Comparison of ENCODE assay signal across 11 cellular contexts in genomic region chr1:65266501-65266900, GRCh38. TPM values are rescaled to one million over a fixed set of nuclear protein-coding genes. Genes with fewer than 3 reads are reported as not detected.
DNase-seq lines count a peak whose midpoint lies in the region; ATAC-seq, FAIRE-seq and TF ChIP-seq lines count a peak whose summit lies in the region.
"Had no signal": no experiment of that assay in that cellular context is flagged by ENCODE, and none has a peak within 500 bp of the region (broad histone marks: within the 10 kb centered on the region; RNA-seq: fewer than 3 reads in every experiment).

No MANE protein-coding gene starts in this region.

- H3K4me3 Mint-ChIP-seq in activated CD4-positive, alpha-beta T cell treated with anti-CD3 and anti-CD28 coated beads, Interleukin-2, amount 10 ng/mL, durations not matched to agents 24 days and 14 days: peak overlapping the region; percentile 75
- H3K4me3 Mint-ChIP-seq in progenitor cell of endocrine pancreas (ENCODE audit: low read depth): peak overlapping the region; percentile 77

- H3K36me3 ChIP-seq in HUES64 (ENCODE audit: insufficient read depth, low read length): no peaks in the 10 kb centered on the region
- H3K36me3 ChIP-seq in H1 (ENCODE audit: control insufficient read depth in 2 of 4, insufficient read depth in 4 of 4, low read length in 3 of 4): no peaks in the 10 kb centered on the region

- H3K9me3 ChIP-seq in HUES64 (ENCODE audit: insufficient read depth, low read depth, low read length) (no peaks in the 10 kb centered on the region), H1 (ENCODE audit: insufficient read depth in 2 of 2, low read depth in 1 of 2, low read length in 1 of 2) (no peaks in the 10 kb centered on the region)

- H3K56ac ChIP-seq in H1 (replicated peaks; ENCODE audit: insufficient read length, low read depth, low read length): no peak overlapping the region

- FAIRE-seq in H1 (lab: Jason Lieb, UNC): no peak

- peak overlapping the region; percentile 59 to 73; a peak in 3 of 4 replicates for H3K4me2 ChIP-seq in H1 (ENCODE audit: insufficient read depth in 1 of 2, low read depth in 2 of 2, low read length in 2 of 2)

- no peak overlapping the region for H3K9ac ChIP-seq in HUES64 (ENCODE audit: low read depth, low read length)
- H3K9ac ChIP-seq in H1 (replicated peaks in 1 of 4; ENCODE audit: extremely low read depth in 1 of 4, low read depth in 3 of 4, low read length in 3 of 4): peak overlapping the region in 1 of 4 experiments; percentile 27; a peak in 1 of 7 replicates

- no peak overlapping the region for H2BK20ac ChIP-seq in H1 (ENCODE audit: low read length)

- POLR2A ChIA-PET in H1 (lab: Charles Lee; ENCODE audit: partially characterized antibody): interaction anchor here (0.7 to 1.5 kb wide), 5 partner anchors 12 to 979 kb away, joined by 3 to 10 read pairs (median 5); partner anchors contain the start of gene DNAJC6

- DNase-seq in activated CD4-positive, alpha-beta T cell treated with anti-CD3 and anti-CD28 coated beads, Interleukin-2, amount 10 ng/mL, durations not matched to agents 24 days and 14 days: no peak
- no peak for DNase-seq in activated CD4-positive, alpha-beta T cell treated with anti-CD3 and anti-CD28 coated beads, Interleukin-2, amount 50 U/mL, for 4 hours
- no peak for DNase-seq in H1 (ENCODE audit: low read depth in 1 of 2, low spot score in 2 of 2)
- no peak for DNase-seq in progenitor cell of endocrine pancreas (ENCODE audit: low spot score, unreplicated experiment)
- no peak for DNase-seq in activated gamma-delta T cell treated with Interleukin-2 at 50 U/mL for 16 hours
- DNase-seq in NK-92 (lab: John Stamatoyannopoulos, UW; ENCODE audit: unreplicated experiment): no peak
- DNase-seq: GF-D8, GOT3 had no signal

- no peak for TF ChIP-seq RAD21 in H1 (IDR thresholded peaks at IDR 0.05 in 1 of 2, conservative IDR thresholded peaks at IDR 0.05 in 1 of 2; ENCODE audit: low read depth in 2 of 2, low read length in 2 of 2)

- H3K23ac ChIP-seq in H1 (ENCODE audit: insufficient read length): no peak overlapping the region

- H3K27ac ChIP-seq in HUES64 (ENCODE audit: low read depth, low read length): no peak overlapping the region
- H3K27ac ChIP-seq in H1 (ENCODE audit: low read depth, low read length): no peak overlapping the region

- H3K4me1 ChIP-seq in HUES64 (ENCODE audit: insufficient read depth, low read length): peaks cover 21% of the 10 kb centered on the region
- peaks cover 0 to 5% (median 3%) of the 10 kb centered on the region in 4 experiments; a peak in 5 of 7 replicates for H3K4me1 ChIP-seq in H1 (replicated peaks in 1 of 4; ENCODE audit: control insufficient read depth in 3 of 4, insufficient read depth in 4 of 4, low read length in 3 of 4)

- no peak for ATAC-seq in GM18907 (IDR thresholded peaks at IDR 0.05; ENCODE audit: unreplicated experiment)
- ATAC-seq: Panc1 had no signal

- no peak overlapping the region for H4K8ac ChIP-seq in H1 (ENCODE audit: extremely low read depth, insufficient read depth, low read length)

- intact Hi-C loops in activated CD4-positive, alpha-beta T cell treated with anti-CD3 and anti-CD28 coated beads, Interleukin-2, amount 10 ng/mL, durations not matched to agents 24 days and 14 days (cut with micrococcal nuclease): no loop called here

- no peak overlapping the region for H2BK5ac ChIP-seq in H1 (ENCODE audit: low read depth, low read length)

- no peaks in the 10 kb centered on the region for H4K20me1 ChIP-seq in H1 (replicated peaks in 1 of 2; ENCODE audit: control insufficient read depth in 1 of 2, insufficient read depth in 2 of 2, low read length in 2 of 2)

- no peak overlapping the region for H4K91ac ChIP-seq in H1 (replicated peaks; ENCODE audit: insufficient read length, low read length)

- no peak overlapping the region for H2BK15ac ChIP-seq in H1 (ENCODE audit: low read length)

- no peak overlapping the region for H2BK12ac ChIP-seq in H1 (ENCODE audit: low read depth, low read length)

- no peak overlapping the region for H4K5ac ChIP-seq in H1 (ENCODE audit: insufficient read length, low read depth, low read length)

- no peaks in the 10 kb centered on the region for H3K79me1 ChIP-seq in H1 (ENCODE audit: low read depth, low read length)

- TF ChIP-seq POLR2A in H1 (IDR thresholded peaks at IDR 0.05; ENCODE audit: control extremely low read depth in 1 of 2, low read depth in 2 of 2, low read length in 2 of 2): no peak

- peaks cover 45% of the 10 kb centered on the region for H3K27me3 Mint-ChIP-seq in activated CD4-positive, alpha-beta T cell treated with anti-CD3 and anti-CD28 coated beads, Interleukin-2, amount 10 ng/mL, durations not matched to agents 24 days and 14 days
- H3K27me3 Mint-ChIP-seq in progenitor cell of endocrine pancreas: peaks cover 20% of the 10 kb centered on the region

- no peak overlapping the region for H3K14ac ChIP-seq in H1 (ENCODE audit: insufficient read length)

- no peaks in the 10 kb centered on the region for H3K79me2 ChIP-seq in H1 (ENCODE audit: control insufficient read depth in 1 of 2, insufficient read depth in 2 of 2, low read length in 2 of 2)

- peaks cover 19% of the 10 kb centered on the region for H3K4me1 Mint-ChIP-seq in activated CD4-positive, alpha-beta T cell treated with anti-CD3 and anti-CD28 coated beads, Interleukin-2, amount 10 ng/mL, durations not matched to agents 24 days and 14 days
- peaks cover 14% of the 10 kb centered on the region for H3K4me1 Mint-ChIP-seq in progenitor cell of endocrine pancreas (ENCODE audit: low read depth)

- H3K27me3 ChIP-seq in HUES64 (ENCODE audit: insufficient read depth, low read length): peaks cover 19% of the 10 kb centered on the region
- no peaks in the 10 kb centered on the region; a peak in 3 of 7 replicates for H3K27me3 ChIP-seq in H1 (replicated peaks in 1 of 4; ENCODE audit: control insufficient read depth in 3 of 4, extremely low read depth in 1 of 4, insufficient read depth in 3 of 4, low read length in 3 of 4)

- H3K18ac ChIP-seq in H1 (ENCODE audit: extremely low read depth, low read length): no peak overlapping the region

- no peak overlapping the region for H2BK120ac ChIP-seq in H1 (replicated peaks; ENCODE audit: low read depth, low read length)

- H3K36me3 Mint-ChIP-seq in activated CD4-positive, alpha-beta T cell treated with anti-CD3 and anti-CD28 coated beads, Interleukin-2, amount 10 ng/mL, durations not matched to agents 24 days and 14 days (ENCODE audit: low read depth): peaks cover 4% of the 10 kb centered on the region
- no peaks in the 10 kb centered on the region for H3K36me3 Mint-ChIP-seq in progenitor cell of endocrine pancreas (ENCODE audit: insufficient read depth)

- H3K4ac ChIP-seq in H1 (replicated peaks; ENCODE audit: insufficient read length, low read depth, low read length): no peak overlapping the region

- CTCF ChIA-PET in H1 (lab: Charles Lee; ENCODE audit: partially characterized antibody): interaction anchor here (1.0 to 3.8 kb wide), 14 partner anchors 10 to 421 kb away, joined by 3 to 17 read pairs (median 4); partner anchors contain the start of gene DNAJC6

- no peak overlapping the region for H2AK5ac ChIP-seq in H1 (ENCODE audit: low read depth, low read length)

- TF ChIP-seq CTCF in H1 (IDR thresholded peaks at IDR 0.05; ENCODE audit: control extremely low read depth in 1 of 3, insufficient read depth in 1 of 3, low read depth in 1 of 3, low read length in 3 of 3) (no peak), progenitor cell of endocrine pancreas (IDR thresholded peaks at IDR 0.05; ENCODE audit: unreplicated experiment) (no peak)

- peak overlapping the region; percentile 15; the same call in 1 of the 2 replicates for H2AFZ ChIP-seq in H1 (ENCODE audit: low read length)

- H3K27ac Mint-ChIP-seq in activated CD4-positive, alpha-beta T cell treated with anti-CD3 and anti-CD28 coated beads, Interleukin-2, amount 10 ng/mL, durations not matched to agents 24 days and 14 days: no peak overlapping the region
- H3K27ac Mint-ChIP-seq in progenitor cell of endocrine pancreas: no peak overlapping the region

- no peak for TF ChIP-seq EP300 in H1 (IDR thresholded peaks at IDR 0.05; ENCODE audit: borderline replicate concordance in 1 of 2, low read depth in 2 of 2, low read length in 2 of 2)

- H3K9me3 Mint-ChIP-seq in activated CD4-positive, alpha-beta T cell treated with anti-CD3 and anti-CD28 coated beads, Interleukin-2, amount 10 ng/mL, durations not matched to agents 24 days and 14 days: no peaks in the 10 kb centered on the region
- H3K9me3 Mint-ChIP-seq in progenitor cell of endocrine pancreas (ENCODE audit: low read depth): no peaks in the 10 kb centered on the region

- H3K4me3 ChIP-seq in HUES64 (ENCODE audit: low read length) (peak overlapping the region; percentile 67), H1 (ENCODE audit: extremely low read depth in 1 of 4, insufficient read depth in 2 of 4, low read depth in 3 of 4, low read length in 4 of 4) (peak overlapping the region in 2 of 4 experiments; percentile 47 to 73; a peak in 4 of 8 replicates)

- H3K23me2 ChIP-seq in H1 (ENCODE audit: low read depth, low read length): peaks cover 4% of the 10 kb centered on the region

TF ChIP-seq in H1, 55 proteins besides CTCF, POLR2A, EP300 and RAD21:
- no peak for TF ChIP-seq CHD1 (IDR thresholded peaks at IDR 0.05; ENCODE audit: low read depth, low read length)
- no peak for TF ChIP-seq MAX (IDR thresholded peaks at IDR 0.05)

RNA-seq across cellular contexts. Expression of gene DNAJC6, which starts 42.8 kb away (rescaled TPM):
- 2.8 and 4.0 TPM in 2 replicates for total RNA-seq in activated CD4-positive, alpha-beta T cell treated with anti-CD3 and anti-CD28 coated beads, Interleukin-2, amount 10 ng/mL, durations not matched to agents 24 days and 14 days
- polyA plus RNA-seq in HUES64 (2013, experiment 1 of 2): 1.9 TPM
- polyA plus RNA-seq in HUES64 (2013, experiment 2 of 2): 3.7 TPM
- total RNA-seq in H1 (2021; fragmentation: NEBNext Ultra II Directional; extraction: Animal tissue kit (Norgen Biotek cat#: 25700)): 3.0 and 3.7 TPM in 2 replicates
- 1.6 and 2.3 TPM in 2 replicates for polyA plus RNA-seq in H1 (2011; rRNA removed)
- polyA plus RNA-seq in H1 (2011; cell fraction: cytosol; rRNA removed): 2.0 TPM
- polyA plus RNA-seq in H1 (2011; cell fraction: nucleus; rRNA removed): 3.4 TPM
- 1.9 to 2.5 TPM (median 2.4 TPM) in 4 replicates for polyA plus RNA-seq in H1 (2012, experiment 1 of 2)
- polyA plus RNA-seq in H1 (2012, experiment 2 of 2): 0.12 TPM
- polyA plus RNA-seq in H1 (2013, experiment 1 of 2): 1.9 TPM
- 1.6 TPM for polyA plus RNA-seq in H1 (2013, experiment 2 of 2)
- polyA minus RNA-seq in H1 (2011; rRNA and poly(A)+ RNA removed): 7.9 and 8.6 TPM in 2 replicates
- 5.2 TPM for polyA minus RNA-seq in H1 (2011; cell fraction: cytosol; rRNA and poly(A)+ RNA removed)
- polyA minus RNA-seq in H1 (2011; cell fraction: nucleus; rRNA and poly(A)+ RNA removed): 16.4 TPM
- 7.1 and 8.9 TPM in 2 replicates for total RNA-seq in progenitor cell of endocrine pancreas
